In genomic region chr20:5119435-5120188, GRCh38 we compare ENCODE assay signal across 1 cellular context.
A peak's percentile ranks its signal among the peaks of the same experiment; 100 is the strongest.
TF ChIP-seq lines count a peak whose summit lies in the region.

Gene PCNA (minus strand): TSS chr20:5119958. CDS start chr20:5119798, 160 bp downstream.

TF ChIP-seq in K562, 482 proteins besides CTCF, POLR2A, EP300 and RAD21 (continued from another document and continues in another):
- 0 out of 2 replicates have a peak, but pooled peaks have one; percentile 10 for TF ChIP-seq ZBTB7A (IDR thresholded peaks at IDR 0.05; ENCODE audit: borderline replicate concordance, control insufficient read depth, low read depth, low read length)
- peak; percentile 100 for TF ChIP-seq ATF6 (CRISPR knock-in tag; IDR thresholded peaks at IDR 0.05)
- peak; percentile 98 for TF ChIP-seq MAX (CRISPR knock-in tag; IDR thresholded peaks at IDR 0.05)
- no peak for TF ChIP-seq ZBTB8A (IDR thresholded peaks at IDR 0.05; ENCODE audit: partially characterized antibody)
- TF ChIP-seq JUN (IDR thresholded peaks at IDR 0.05; ENCODE audit: borderline replicate concordance, low read depth, low read length), result no peak
- no peak; the same call in 1 of the 2 replicates for TF ChIP-seq JUN (CRISPR knock-in tag; IDR thresholded peaks at IDR 0.05; ENCODE audit: borderline replicate concordance)
- TF ChIP-seq, protein P1, sequence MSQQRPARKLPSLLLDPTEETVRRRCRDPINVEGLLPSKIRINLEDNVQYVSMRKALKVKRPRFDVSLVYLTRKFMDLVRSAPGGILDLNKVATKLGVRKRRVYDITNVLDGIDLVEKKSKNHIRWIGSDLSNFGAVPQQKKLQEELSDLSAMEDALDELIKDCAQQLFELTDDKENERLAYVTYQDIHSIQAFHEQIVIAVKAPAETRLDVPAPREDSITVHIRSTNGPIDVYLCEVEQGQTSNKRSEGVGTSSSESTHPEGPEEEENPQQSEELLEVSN (IDR thresholded peaks at IDR 0.05; ENCODE audit: borderline replicate concordance in 1 of 2, extremely low read depth in 1 of 2, insufficient read depth in 1 of 2, insufficient read length in 1 of 2, low read depth in 1 of 2, low read length in 1 of 2, poor library complexity in 1 of 2, severe bottlenecking in 1 of 2), result peak; percentile 98 to 99
- TF ChIP-seq FOXA1 (IDR thresholded peaks at IDR 0.05; ENCODE audit: borderline replicate concordance), result no peak
- TF ChIP-seq AFF4 (CRISPR knock-in tag; IDR thresholded peaks at IDR 0.05), result peak; percentile 96
- TF ChIP-seq KDM1A (IDR thresholded peaks at IDR 0.05), result peak in 1 of 2 experiments; percentile 49; a peak in 1 of 4 replicates
- TF ChIP-seq ZNF407 (IDR thresholded peaks at IDR 0.05; ENCODE audit: low read depth), result no peak
- TF ChIP-seq CREM (IDR thresholded peaks at IDR 0.05; ENCODE audit: low read depth), result peak; percentile 96
- peak; percentile 38; the same call in 1 of the 2 replicates for TF ChIP-seq C11orf30 (IDR thresholded peaks at IDR 0.05; ENCODE audit: low read depth)
- peak; percentile 95 for TF ChIP-seq SP1 (CRISPR knock-in tag; IDR thresholded peaks at IDR 0.05)
- no peak for TF ChIP-seq TCF7 (IDR thresholded peaks at IDR 0.05; ENCODE audit: borderline replicate concordance)
- TF ChIP-seq TBL1XR1 (IDR thresholded peaks at IDR 0.05; ENCODE audit: low read length in 2 of 2), result peak in 1 of 2 experiments; percentile 27; a peak in 1 of 4 replicates
- TF ChIP-seq NCOA4 (IDR thresholded peaks at IDR 0.05; ENCODE audit: partially characterized antibody), result no peak
- TF ChIP-seq, protein P2, sequence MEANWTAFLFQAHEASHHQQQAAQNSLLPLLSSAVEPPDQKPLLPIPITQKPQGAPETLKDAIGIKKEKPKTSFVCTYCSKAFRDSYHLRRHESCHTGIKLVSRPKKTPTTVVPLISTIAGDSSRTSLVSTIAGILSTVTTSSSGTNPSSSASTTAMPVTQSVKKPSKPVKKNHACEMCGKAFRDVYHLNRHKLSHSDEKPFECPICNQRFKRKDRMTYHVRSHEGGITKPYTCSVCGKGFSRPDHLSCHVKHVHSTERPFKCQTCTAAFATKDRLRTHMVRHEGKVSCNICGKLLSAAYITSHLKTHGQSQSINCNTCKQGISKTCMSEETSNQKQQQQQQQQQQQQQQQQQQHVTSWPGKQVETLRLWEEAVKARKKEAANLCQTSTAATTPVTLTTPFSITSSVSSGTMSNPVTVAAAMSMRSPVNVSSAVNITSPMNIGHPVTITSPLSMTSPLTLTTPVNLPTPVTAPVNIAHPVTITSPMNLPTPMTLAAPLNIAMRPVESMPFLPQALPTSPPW (CRISPR knock-in tag; IDR thresholded peaks at IDR 0.05), result peak; percentile 48; the same call in 1 of the 2 replicates
- TF ChIP-seq ZBTB1 (CRISPR knock-in tag; IDR thresholded peaks at IDR 0.05; ENCODE audit: borderline replicate concordance, low read depth), result peak; percentile 97
- TF ChIP-seq KLF1 (tag; IDR thresholded peaks at IDR 0.05), result 0 out of 2 replicates have a peak, but pooled peaks have one; percentile 41
- TF ChIP-seq, protein P3, sequence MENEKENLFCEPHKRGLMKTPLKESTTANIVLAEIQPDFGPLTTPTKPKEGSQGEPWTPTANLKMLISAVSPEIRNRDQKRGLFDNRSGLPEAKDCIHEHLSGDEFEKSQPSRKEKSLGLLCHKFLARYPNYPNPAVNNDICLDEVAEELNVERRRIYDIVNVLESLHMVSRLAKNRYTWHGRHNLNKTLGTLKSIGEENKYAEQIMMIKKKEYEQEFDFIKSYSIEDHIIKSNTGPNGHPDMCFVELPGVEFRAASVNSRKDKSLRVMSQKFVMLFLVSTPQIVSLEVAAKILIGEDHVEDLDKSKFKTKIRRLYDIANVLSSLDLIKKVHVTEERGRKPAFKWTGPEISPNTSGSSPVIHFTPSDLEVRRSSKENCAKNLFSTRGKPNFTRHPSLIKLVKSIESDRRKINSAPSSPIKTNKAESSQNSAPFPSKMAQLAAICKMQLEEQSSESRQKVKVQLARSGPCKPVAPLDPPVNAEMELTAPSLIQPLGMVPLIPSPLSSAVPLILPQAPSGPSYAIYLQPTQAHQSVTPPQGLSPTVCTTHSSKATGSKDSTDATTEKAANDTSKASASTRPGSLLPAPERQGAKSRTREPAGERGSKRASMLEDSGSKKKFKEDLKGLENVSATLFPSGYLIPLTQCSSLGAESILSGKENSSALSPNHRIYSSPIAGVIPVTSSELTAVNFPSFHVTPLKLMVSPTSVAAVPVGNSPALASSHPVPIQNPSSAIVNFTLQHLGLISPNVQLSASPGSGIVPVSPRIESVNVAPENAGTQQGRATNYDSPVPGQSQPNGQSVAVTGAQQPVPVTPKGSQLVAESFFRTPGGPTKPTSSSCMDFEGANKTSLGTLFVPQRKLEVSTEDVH (IDR thresholded peaks at IDR 0.05; ENCODE audit: low read depth, partially characterized antibody), result peak; percentile 82
- TF ChIP-seq ASH1L (IDR thresholded peaks at IDR 0.05; ENCODE audit: borderline replicate concordance, low read depth, partially characterized antibody), result peak; percentile 74
- peak; percentile 38 for TF ChIP-seq ZNF124 (CRISPR knock-in tag; IDR thresholded peaks at IDR 0.05)
- TF ChIP-seq CHD1 (IDR thresholded peaks at IDR 0.05; ENCODE audit: low read length), result peak; percentile 97
- TF ChIP-seq MED1 (CRISPR knock-in tag; IDR thresholded peaks at IDR 0.05; ENCODE audit: borderline replicate concordance), result peak; percentile 90; the same call in 1 of the 2 replicates
- no peak for TF ChIP-seq TOE1 (IDR thresholded peaks at IDR 0.05; ENCODE audit: borderline replicate concordance)
- peak; percentile 98; the same call in 1 of the 2 replicates for TF ChIP-seq TOE1 (CRISPR knock-in tag; IDR thresholded peaks at IDR 0.05; ENCODE audit: borderline replicate concordance, low read depth)
- no peak for TF ChIP-seq MIER1 (IDR thresholded peaks at IDR 0.05; ENCODE audit: low read depth)
- peak; percentile 83 for TF ChIP-seq MYC (IDR thresholded peaks at IDR 0.05; ENCODE audit: low read depth, low read length)
- TF ChIP-seq MYC (CRISPR knock-in tag; IDR thresholded peaks at IDR 0.05; ENCODE audit: borderline replicate concordance, low read depth), result peak; percentile 88; the same call in 1 of the 2 replicates
- peak; percentile 91 for TF ChIP-seq ZNF217 (CRISPR knock-in tag; IDR thresholded peaks at IDR 0.05)
- TF ChIP-seq PHF8 (IDR thresholded peaks at IDR 0.05; ENCODE audit: borderline replicate concordance, low read length), result peak; percentile 94
- peak; percentile 29; the same call in 1 of the 2 replicates for TF ChIP-seq SIN3B (IDR thresholded peaks at IDR 0.05; ENCODE audit: low read depth)
- peak; percentile 96 for TF ChIP-seq ZBTB43 (CRISPR knock-in tag; IDR thresholded peaks at IDR 0.05)
- TF ChIP-seq NEUROD1 (IDR thresholded peaks at IDR 0.05; ENCODE audit: borderline replicate concordance, low read depth, low read length, partially characterized antibody), result peak; percentile 42
- no peak for TF ChIP-seq LARP7 (IDR thresholded peaks at IDR 0.05)
- peak in 1 of 2 experiments; percentile 81; a peak in 1 of 4 replicates for TF ChIP-seq HDAC1 (IDR thresholded peaks at IDR 0.05)
- peak; percentile 99 for TF ChIP-seq ZNF232 (CRISPR knock-in tag; IDR thresholded peaks at IDR 0.05)
